In genomic region chr2:61763605-61764034, GRCh38 we compare ENCODE assay signal across 8 cellular contexts.
DNase-seq lines count a peak whose midpoint lies in the region; ATAC-seq, FAIRE-seq and TF ChIP-seq lines count a peak whose summit lies in the region.

No MANE protein-coding gene starts in this region.

- H2AFZ ChIP-seq in neural cell (ENCODE audit: low read depth, low read length): peak overlapping the region; percentile 83

- H3K27ac ChIP-seq in neural cell (ENCODE audit: low read length): peak overlapping the region; percentile 97

- FAIRE-seq in D721Med (lab: Jason Lieb, UNC): no peak

- peak overlapping the region; percentile 90 for H3K9ac ChIP-seq in neural cell (ENCODE audit: low read length)

- H3K9me2 ChIP-seq in neural cell (ENCODE audit: insufficient read depth, low read length): no peaks in the 10 kb centered on the region

- TF ChIP-seq RAD21 in neural cell (conservative IDR thresholded peaks at IDR 0.05): peak; percentile 58

- H3K4me3 ChIP-seq in GM12875 (ENCODE audit: low read depth, low read length): peak overlapping the region; percentile 64
- H3K4me3 ChIP-seq in neural cell (ENCODE audit: low read length): peak overlapping the region; percentile 82

- H3K4me2 ChIP-seq in neural cell (ENCODE audit: low read length): peak overlapping the region; percentile 59

- TF ChIP-seq CTCF in GM12875 (IDR thresholded peaks at IDR 0.05; ENCODE audit: borderline replicate concordance, insufficient read depth, low read depth, low read length) (no peak), neural cell (IDR thresholded peaks at IDR 0.05; ENCODE audit: poor library complexity, severe bottlenecking) (peak; percentile 57), D721Med (IDR thresholded peaks at IDR 0.05; ENCODE audit: insufficient read depth, missing control alignments) (no peak)

- ATAC-seq in HG02981 (IDR thresholded peaks at IDR 0.05; ENCODE audit: unreplicated experiment): peak; percentile 10

- no peaks in the 10 kb centered on the region for H4K20me1 ChIP-seq in neural cell (ENCODE audit: insufficient read depth)

- no peak for TF ChIP-seq EP300 in neural cell (conservative IDR thresholded peaks at IDR 0.05; ENCODE audit: poor library complexity, severe bottlenecking)

- H3K79me2 ChIP-seq in neural cell (replicated peaks; ENCODE audit: insufficient read depth, low read length): peaks cover 3% of the 10 kb centered on the region

- H3K27me3 ChIP-seq in neural cell (ENCODE audit: insufficient read depth, low read depth, low read length): no peaks in the 10 kb centered on the region

- peak; percentile 69 for DNase-seq in AG08395 (ENCODE audit: low spot score)
- peak; percentile 80 for DNase-seq in NCI-H2196 (lab: John Stamatoyannopoulos, UW; ENCODE audit: unreplicated experiment)
- peak; percentile 21 for DNase-seq in activated T-helper 9 cell treated with anti-CD3 and anti-CD28 coated beads, Interleukin-2, amount 50 U/mL, for 16 hours (ENCODE audit: low read depth)
- peak; percentile 14 for DNase-seq in germinal center (ENCODE audit: low spot score)
- DNase-seq in D721Med (ENCODE audit: insufficient read length, low spot score): no peak

- no peaks in the 10 kb centered on the region for H3K9me3 ChIP-seq in neural cell (ENCODE audit: low read length)

- H3F3A ChIP-seq in neural cell (ENCODE audit: insufficient read depth, low read length, poor library complexity, severe bottlenecking): no peaks in the 10 kb centered on the region

- H3K36me3 ChIP-seq in neural cell (ENCODE audit: insufficient read depth, low read length): no peaks in the 10 kb centered on the region

TF ChIP-seq in neural cell, 6 proteins besides CTCF, POLR2A, EP300 and RAD21:
- TF ChIP-seq SMC3 (conservative IDR thresholded peaks at IDR 0.05; ENCODE audit: poor library complexity): peak; percentile 55
- no peak for TF ChIP-seq MXI1 (conservative IDR thresholded peaks at IDR 0.05; ENCODE audit: poor library complexity, severe bottlenecking)
- no peak for TF ChIP-seq TAF1 (IDR thresholded peaks at IDR 0.05; ENCODE audit: low read depth)
- no peak for TF ChIP-seq POLR2AphosphoS5 (IDR thresholded peaks at IDR 0.05)
- no peak for TF ChIP-seq REST (IDR thresholded peaks at IDR 0.05; ENCODE audit: borderline replicate concordance)
- no peak for TF ChIP-seq EZH2 (IDR thresholded peaks at IDR 0.05; ENCODE audit: borderline replicate concordance, insufficient read depth, low read length, poor library complexity, severe bottlenecking)
